ENCODE assay signal across 5 cellular contexts in the genomic region with DNA sequence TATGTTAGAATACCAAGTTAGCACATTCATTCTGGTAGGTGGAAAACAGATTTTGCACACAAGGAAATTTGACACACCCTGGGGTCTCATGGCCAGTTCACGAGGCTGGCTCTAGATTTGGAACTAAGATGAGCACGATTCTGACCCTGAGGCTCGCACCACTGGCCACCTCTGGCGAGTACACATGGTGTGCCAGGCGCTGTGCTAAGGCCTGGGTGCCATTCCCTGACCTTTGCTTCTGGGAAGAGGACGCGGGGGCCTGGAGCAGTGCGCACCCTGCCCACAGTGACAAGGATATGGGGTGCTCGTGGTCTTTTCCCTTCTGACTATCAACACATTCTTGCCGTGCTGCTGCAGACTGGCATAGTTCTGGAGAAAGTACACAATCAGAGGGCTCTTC. TPM values are rescaled to one million over a fixed set of nuclear protein-coding genes. Genes with fewer than 3 reads are reported as not detected.
"Had no signal": no experiment of that assay in that cellular context is flagged by ENCODE, and none has a peak within 500 bp of the region (broad histone marks: within the 10 kb centered on the region; RNA-seq: fewer than 3 reads in every experiment).

No MANE protein-coding gene starts in this region.

- ATAC-seq: GM23338 had no signal

- H3K4me3 ChIP-seq: GM23338 had no signal

- DNase-seq: H9, HCEC 1CT, KBM-7 had no signal

RNA-seq across cellular contexts. Expression of gene DMC1, which starts 29.5 kb away (rescaled TPM):
- total RNA-seq: HT-29 had no signal
